ENCODE assay signal across 8 cellular contexts in the genomic region with DNA sequence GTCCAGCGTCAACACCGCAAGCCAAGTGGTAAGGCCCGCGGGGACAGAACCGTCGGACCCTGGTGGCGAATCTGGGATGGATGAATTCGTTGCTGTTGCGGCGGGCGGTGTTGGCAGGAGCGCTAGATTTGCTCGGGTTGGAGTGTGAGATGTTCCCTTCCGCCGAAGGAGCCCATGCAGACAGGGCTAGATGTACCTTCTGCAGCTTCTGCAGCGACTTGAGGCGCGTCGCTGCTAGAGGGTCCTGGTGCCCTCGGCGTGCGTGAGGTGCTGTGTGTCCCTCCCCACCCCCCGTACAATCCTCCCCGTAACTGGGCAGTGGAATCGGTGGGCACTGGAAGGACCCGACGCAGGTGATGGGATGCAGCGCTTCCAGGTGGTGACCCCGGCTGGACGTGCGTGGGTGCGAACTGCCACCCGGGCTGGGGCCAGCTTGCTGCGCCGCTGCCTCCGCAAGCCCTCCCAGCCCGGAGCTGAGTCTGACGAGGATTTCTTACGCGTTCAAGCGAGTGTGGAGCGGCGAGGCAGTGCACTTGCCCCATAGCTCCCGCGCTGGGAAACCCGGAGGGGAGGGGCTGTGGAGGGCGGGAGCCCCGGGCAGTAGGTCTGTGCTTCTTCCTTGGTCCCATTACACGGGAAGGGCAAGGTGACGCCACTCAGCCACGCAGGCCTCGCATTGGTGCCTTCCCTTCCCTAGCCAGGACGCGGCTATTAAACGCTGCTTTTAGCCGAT. TPM values are rescaled to one million over a fixed set of nuclear protein-coding genes. Genes with fewer than 3 reads are reported as not detected.
DNase-seq lines count a peak whose midpoint lies in the region; ATAC-seq, FAIRE-seq and TF ChIP-seq lines count a peak whose summit lies in the region.

No MANE protein-coding gene starts in this region.

- H3K27ac ChIP-seq in dorsolateral prefrontal cortex, result peak overlapping the region in 4 of 59 donors; percentile 15 to 67 (median 19)

- H3K4me1 Mint-ChIP-seq in T-helper 1 cell treated with Interleukin-12 subunit alpha and Interleukin-12 subunit beta and Interleukin-4 antibody, amounts not matched to agents 30 μg/mL and 1 μg/mL, for 36 hours (ENCODE audit: low read depth), result peaks cover 19% of the 10 kb centered on the region
- H3K4me1 Mint-ChIP-seq in memory B cell, result peaks cover 3% of the 10 kb centered on the region

- DNase-seq in D721Med (ENCODE audit: insufficient read length, low spot score), result peak; percentile 27
- peak in 6 of 10 donors; percentile 12 to 52 (median 44) for DNase-seq in dorsolateral prefrontal cortex
- DNase-seq in memory B cell (ENCODE audit: low spot score in 2 of 2), result peak; percentile 6 to 17
- peak; percentile 72 for DNase-seq in stimulated activated naive CD8-positive, alpha-beta T cell treated with anti-CD3 and anti-CD28 coated beads, Interleukin-15, Interleukin-2, amounts not matched to agents 100 U/mL and 50 U/mL, for 24 hours
- no peak for DNase-seq in OCI-M2 (lab: John Stamatoyannopoulos, UW; ENCODE audit: unreplicated experiment)
- no peak for DNase-seq in HPDE6-E6E7 (ENCODE audit: extremely low spot score)

- H3K4me3 Mint-ChIP-seq in T-helper 1 cell treated with Interleukin-12 subunit alpha and Interleukin-12 subunit beta and Interleukin-4 antibody, amounts not matched to agents 30 μg/mL and 1 μg/mL, for 36 hours, result peak overlapping the region; percentile 79
- peak overlapping the region; percentile 80 for H3K4me3 Mint-ChIP-seq in memory B cell

- ATAC-seq in memory B cell (ENCODE audit: low read depth), result peak; percentile 62
- ATAC-seq in stimulated activated naive CD8-positive, alpha-beta T cell treated with anti-CD3 and anti-CD28 coated beads, Interleukin-15, Interleukin-2, amounts not matched to agents 100 U/mL and 50 U/mL, for 24 hours, result peak; percentile 94
- ATAC-seq in HG02981 (IDR thresholded peaks at IDR 0.05; ENCODE audit: unreplicated experiment), result no peak

- H3K27me3 Mint-ChIP-seq in T-helper 1 cell treated with Interleukin-12 subunit alpha and Interleukin-12 subunit beta and Interleukin-4 antibody, amounts not matched to agents 30 μg/mL and 1 μg/mL, for 36 hours (ENCODE audit: low read depth), result peaks cover 81% of the 10 kb centered on the region
- H3K27me3 Mint-ChIP-seq in memory B cell, result peaks cover 18% of the 10 kb centered on the region

- intact Hi-C loops in dorsolateral prefrontal cortex (cut with DNase I), result no loop called here

- H3K9me3 Mint-ChIP-seq in T-helper 1 cell treated with Interleukin-12 subunit alpha and Interleukin-12 subunit beta and Interleukin-4 antibody, amounts not matched to agents 30 μg/mL and 1 μg/mL, for 36 hours, result no peaks in the 10 kb centered on the region
- no peaks in the 10 kb centered on the region for H3K9me3 Mint-ChIP-seq in memory B cell

- peak overlapping the region; percentile 24 to 74 (median 60) for H3K4me3 ChIP-seq in dorsolateral prefrontal cortex

- peaks cover 0 to 14% (median 0%) of the 10 kb centered on the region in 45 donors for H3K27me3 ChIP-seq in dorsolateral prefrontal cortex

- peak overlapping the region; percentile 22 for H3K27ac Mint-ChIP-seq in T-helper 1 cell treated with Interleukin-12 subunit alpha and Interleukin-12 subunit beta and Interleukin-4 antibody, amounts not matched to agents 30 μg/mL and 1 μg/mL, for 36 hours
- no peak overlapping the region for H3K27ac Mint-ChIP-seq in memory B cell

- no peak for TF ChIP-seq CTCF in D721Med (IDR thresholded peaks at IDR 0.05; ENCODE audit: insufficient read depth, missing control alignments)
- no peak for TF ChIP-seq CTCF in dorsolateral prefrontal cortex (IDR thresholded peaks at IDR 0.05 in 54 of 56, conservative IDR thresholded peaks at IDR 0.05 in 2 of 56; ENCODE audit: low read depth in 1 of 56, partially characterized antibody in 56 of 56)

- FAIRE-seq in D721Med (lab: Jason Lieb, UNC), result no peak

- H3K36me3 Mint-ChIP-seq in T-helper 1 cell treated with Interleukin-12 subunit alpha and Interleukin-12 subunit beta and Interleukin-4 antibody, amounts not matched to agents 30 μg/mL and 1 μg/mL, for 36 hours (ENCODE audit: low read depth), result no peaks in the 10 kb centered on the region
- no peaks in the 10 kb centered on the region for H3K36me3 Mint-ChIP-seq in memory B cell

RNA-seq across cellular contexts. Expression of a gene that starts 34.3 kb away (rescaled TPM):
- 1 to 10 TPM in 46 of 120 experiments, under 1 TPM in 70, not detected in 4; 0.28 to 2.6 (median 0.94) TPM for total RNA-seq in dorsolateral prefrontal cortex

Comparison
In these comparisons a context has a peak if more than half of its experiments do, and no peak if none do; other contexts are left out.
1. DNase-seq: peak in D721Med (single experiment), dorsolateral prefrontal cortex (6 of 10), memory B cell (2 of 2) and stimulated activated naive CD8-positive, alpha-beta T cell treated with anti-CD3 and anti-CD28 coated beads, Interleukin-15, Interleukin-2, amounts not matched to agents 100 U/mL and 50 U/mL, for 24 hours (single experiment); none in OCI-M2 (single experiment) and HPDE6-E6E7 (single experiment).